ENCODE assay signal across 8 cellular contexts in the genomic region with DNA sequence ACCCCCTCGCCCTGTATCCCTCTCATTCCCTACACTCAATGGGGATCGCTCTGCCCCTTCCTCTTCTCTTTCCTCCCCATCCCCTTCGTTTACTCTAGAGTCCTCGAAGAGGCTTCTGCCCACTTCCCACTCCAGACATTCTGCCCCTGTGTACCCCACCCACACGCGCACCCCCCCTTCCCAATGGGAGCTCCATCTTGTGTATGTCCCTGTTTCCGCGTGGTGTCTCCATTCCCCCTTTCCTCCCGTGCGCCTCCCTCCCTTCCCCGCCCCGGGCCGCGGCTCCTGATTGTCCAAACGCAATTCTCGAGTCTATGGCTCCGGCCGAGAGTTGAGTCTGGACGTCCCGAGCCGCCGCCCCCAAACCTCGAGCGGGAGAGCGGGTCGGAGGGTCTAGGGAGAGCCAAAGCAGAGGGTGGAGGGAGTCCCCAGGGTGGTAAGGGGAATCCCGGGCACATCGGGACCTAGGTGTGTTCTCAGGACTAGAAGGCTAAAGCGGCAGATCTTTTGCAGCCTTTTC. TPM values are rescaled to one million over a fixed set of nuclear protein-coding genes. Genes with fewer than 3 reads are reported as not detected.
DNase-seq lines count a peak whose midpoint lies in the region; ATAC-seq and TF ChIP-seq lines count a peak whose summit lies in the region.

No MANE protein-coding gene starts in this region.

- peaks cover 41% of the 10 kb centered on the region for H3K27me3 Mint-ChIP-seq in nephron progenitor cell (ENCODE audit: low read depth, poor library complexity)

- peak overlapping the region; percentile 95 for H3K4me2 ChIP-seq in GM23248 (ENCODE audit: unreplicated experiment)

- H3K27ac ChIP-seq in ACC112 (ENCODE audit: low read depth, low read length) (peak overlapping the region; percentile 90), GM23248 (peak overlapping the region; percentile 92), VCaP (peak overlapping the region; percentile 99)

- H3K4me3 ChIP-seq in ACC112 (ENCODE audit: low read depth, low read length): peak overlapping the region; percentile 79
- H3K4me3 ChIP-seq in GM23248: peak overlapping the region; percentile 96

- H3K9ac ChIP-seq in GM23248: peak overlapping the region; percentile 100

- H3K79me2 ChIP-seq in ACC112 (ENCODE audit: control insufficient read depth, insufficient read depth, low read length, unreplicated experiment) (peaks cover 15% of the 10 kb centered on the region), GM23248 (ENCODE audit: insufficient read depth) (peaks cover 26% of the 10 kb centered on the region)

- no peaks in the 10 kb centered on the region for H3K9me3 ChIP-seq in GM23248 (ENCODE audit: low read depth)

- H3K9me3 Mint-ChIP-seq in nephron progenitor cell: no peaks in the 10 kb centered on the region

- peak overlapping the region; percentile 90 for H3K4me3 Mint-ChIP-seq in nephron progenitor cell

- 2% methylated on average over 20 to 29 of the region's 29 CpGs for WGBS in GM23248 (ENCODE audit: low coverage in 1 of 2, low lambda C conversion rate in 2 of 2, missing lambda C conversion rate in 2 of 2), 2 experiments

- H3K27ac Mint-ChIP-seq in nephron progenitor cell: peak overlapping the region; percentile 93

- no peaks in the 10 kb centered on the region for H4K20me1 ChIP-seq in GM23248 (ENCODE audit: insufficient read depth)

- ATAC-seq in HG03108 (IDR thresholded peaks at IDR 0.05; ENCODE audit: unreplicated experiment): no peak
- ATAC-seq in GM18498 (IDR thresholded peaks at IDR 0.05; ENCODE audit: unreplicated experiment): no peak

- H3K4me1 Mint-ChIP-seq in nephron progenitor cell: peaks cover 73% of the 10 kb centered on the region

- H3K36me3 ChIP-seq in ACC112 (ENCODE audit: insufficient read depth, low read length) (peaks cover 5% of the 10 kb centered on the region; the same call in 1 of the 2 replicates), GM23248 (ENCODE audit: low read depth) (peaks cover 13% of the 10 kb centered on the region)

- no peak for TF ChIP-seq CTCF in VCaP (conservative IDR thresholded peaks at IDR 0.05)
- TF ChIP-seq CTCF in nephron progenitor cell (IDR thresholded peaks at IDR 0.05): no peak

- peaks cover 44% of the 10 kb centered on the region for H3K4me1 ChIP-seq in ACC112 (ENCODE audit: control insufficient read depth, insufficient read depth, low read length, unreplicated experiment)
- H3K4me1 ChIP-seq in GM23248 (ENCODE audit: insufficient read depth): peaks cover 43% of the 10 kb centered on the region

- peaks cover 38% of the 10 kb centered on the region for H3F3A ChIP-seq in GM23248 (ENCODE audit: insufficient read depth)

- no peaks in the 10 kb centered on the region for H3K9me2 ChIP-seq in GM23248 (ENCODE audit: insufficient read depth)

- peak overlapping the region; percentile 32 for H2AFZ ChIP-seq in ACC112 (ENCODE audit: low read length, unreplicated experiment)
- H2AFZ ChIP-seq in GM23248: peak overlapping the region; percentile 80

- in situ Hi-C loops in GM23248 (cut with MboI): no loop called here

- H3K36me3 Mint-ChIP-seq in nephron progenitor cell (ENCODE audit: low read depth): peaks cover 31% of the 10 kb centered on the region

- H3K27me3 ChIP-seq in ACC112 (ENCODE audit: insufficient read depth, low read length): no peaks in the 10 kb centered on the region
- H3K27me3 ChIP-seq in GM23248 (replicated peaks; ENCODE audit: insufficient read depth): no peaks in the 10 kb centered on the region

- peak; percentile 86 for DNase-seq in GM23248
- peak; percentile 48 for DNase-seq in fibroblast of peridontal ligament (ENCODE audit: extremely low read depth)
- peak; percentile 66 for DNase-seq in nephron progenitor cell
- DNase-seq in NCI-H2081 treated with DMSO at 0.1 percent for 48 hours (lab: John Stamatoyannopoulos, UW): no peak

RNA-seq across cellular contexts. Expression of a gene that starts 0.7 kb away (rescaled TPM):
- 35.8 and 37.6 TPM in 2 replicates for total RNA-seq in GM23248 (2014; rRNA removed; shearing (Covaris generic))
- polyA plus RNA-seq in GM23248 (2016; fragmentation: Nextera tagmentation; extraction: Ambion mirVana): 11.3 and 12.7 TPM in 2 replicates

RNA-seq across cellular contexts. Expression of a gene that starts 3.2 kb away (rescaled TPM):
- 1.8 and 3.7 TPM in 2 replicates for total RNA-seq in GM23248 (2014; rRNA removed; shearing (Covaris generic))
- polyA plus RNA-seq in GM23248 (2016; fragmentation: Nextera tagmentation; extraction: Ambion mirVana): 5.3 and 5.6 TPM in 2 replicates

RNA-seq across cellular contexts. Expression of a gene that starts 7.0 kb away (rescaled TPM):
- total RNA-seq in GM23248 (2014; rRNA removed; shearing (Covaris generic)): 126 and 147 TPM in 2 replicates
- 24.7 and 26.9 TPM in 2 replicates for polyA plus RNA-seq in GM23248 (2016; fragmentation: Nextera tagmentation; extraction: Ambion mirVana)

RNA-seq across cellular contexts. Expression of a gene that starts 7.2 kb away (rescaled TPM):
- 27.7 and 28.8 TPM in 2 replicates for total RNA-seq in GM23248 (2014; rRNA removed; shearing (Covaris generic))
- 28.1 and 28.9 TPM in 2 replicates for polyA plus RNA-seq in GM23248 (2016; fragmentation: Nextera tagmentation; extraction: Ambion mirVana)

RNA-seq across cellular contexts. Expression of a gene that starts 15.4 kb away (rescaled TPM):
- total RNA-seq in GM23248 (2014; rRNA removed; shearing (Covaris generic)): 0.25 and 0.32 TPM in 2 replicates
- 0.05 and 0.31 TPM in 2 replicates for polyA plus RNA-seq in GM23248 (2016; fragmentation: Nextera tagmentation; extraction: Ambion mirVana)
